ENCODE assay signal across 8 cellular contexts in genomic region chr11:746289-747175, GRCh38. TPM values are rescaled to one million over a fixed set of nuclear protein-coding genes. Genes with fewer than 3 reads are reported as not detected.
DNase-seq lines count a peak whose midpoint lies in the region; ATAC-seq and TF ChIP-seq lines count a peak whose summit lies in the region.

No MANE protein-coding gene starts in this region.

- H3K27me3 ChIP-seq in BLaER1: no peaks in the 10 kb centered on the region

- H3K9ac ChIP-seq in BLaER1: peak overlapping the region; percentile 95

- peaks cover 4 to 27% (median 22%) of the 10 kb centered on the region in 4 donors for H3K4me1 Mint-ChIP-seq in naive thymus-derived CD8-positive, alpha-beta T cell

- H3K27ac ChIP-seq in BLaER1 (peak overlapping the region; percentile 87), VCaP (peak overlapping the region; percentile 95)

- H3K4me1 ChIP-seq in BLaER1: peaks cover 35% of the 10 kb centered on the region

- ATAC-seq in GM19324 (IDR thresholded peaks at IDR 0.05; ENCODE audit: low FRiP score, unreplicated experiment) (peak; percentile 48), HG03520 (IDR thresholded peaks at IDR 0.05; ENCODE audit: unreplicated experiment) (peak; percentile 22)
- peak; percentile 43 to 66 for ATAC-seq in naive thymus-derived CD8-positive, alpha-beta T cell

- H3K27me3 Mint-ChIP-seq in naive thymus-derived CD8-positive, alpha-beta T cell: no peaks in the 10 kb centered on the region

- peak overlapping the region; percentile 15 to 89 (median 74) for H3K27ac Mint-ChIP-seq in naive thymus-derived CD8-positive, alpha-beta T cell

- POLR2A ChIA-PET in naive thymus-derived CD8-positive, alpha-beta T cell (lab: Charles Lee): interaction anchor here (0.7 to 3.7 kb wide), 6 partner anchors 20 to 209 kb away, joined by 3 to 18 read pairs (median 6); partner anchors contain the start of genes LRRC56 and PIDD1

- no peaks in the 10 kb centered on the region for H3K9me3 Mint-ChIP-seq in naive thymus-derived CD8-positive, alpha-beta T cell

- peaks cover 7% of the 10 kb centered on the region; the same call in 1 of the 2 replicates for H3K36me3 ChIP-seq in BLaER1

- H4K20me1 ChIP-seq in BLaER1: peaks cover 42% of the 10 kb centered on the region

- peak overlapping the region; percentile 79 to 91 (median 86) for H3K4me3 Mint-ChIP-seq in naive thymus-derived CD8-positive, alpha-beta T cell

- peak overlapping the region; percentile 97 for H3K4me2 ChIP-seq in BLaER1

- TF ChIP-seq CTCF in VCaP (conservative IDR thresholded peaks at IDR 0.05): no peak

- peak overlapping the region; percentile 100 for H3K4me3 ChIP-seq in BLaER1

- H3K9me3 ChIP-seq in BLaER1: no peaks in the 10 kb centered on the region

- TF ChIP-seq POLR2A in erythroblast (IDR thresholded peaks at IDR 0.05; ENCODE audit: low read length): no peak

- no peaks in the 10 kb centered on the region for H3K36me3 Mint-ChIP-seq in naive thymus-derived CD8-positive, alpha-beta T cell

- DNase-seq in erythroblast (lab: John Stamatoyannopoulos, UW) (peak; percentile 53 to 66), foreskin melanocyte (no peak), ureter (ENCODE audit: low spot score) (no peak)
- DNase-seq in naive thymus-derived CD8-positive, alpha-beta T cell: peak in 6 of 10 donors; percentile 12 to 46 (median 34)

RNA-seq across cellular contexts. Expression of gene TALDO1, which starts 0.7 kb away (rescaled TPM):
- 100 to 1,000 TPM; 120 to 124 TPM for total RNA-seq in naive thymus-derived CD8-positive, alpha-beta T cell
- 100 to 1,000 TPM; 160 to 173 (median 166) TPM for polyA plus RNA-seq in naive thymus-derived CD8-positive, alpha-beta T cell
- 172 TPM for total RNA-seq in ureter

RNA-seq across cellular contexts. Expression of gene GATD1, which starts 30.8 kb away (rescaled TPM):
- total RNA-seq in naive thymus-derived CD8-positive, alpha-beta T cell: 10 to 100 TPM; 57.0 to 65.6 TPM
- 10 to 100 TPM in 2 of 3 donors, 1 to 10 TPM in 1; 7.2 to 20.7 (median 12.8) TPM for polyA plus RNA-seq in naive thymus-derived CD8-positive, alpha-beta T cell
- total RNA-seq in ureter: 82.5 TPM

RNA-seq across cellular contexts. Expression of gene EPS8L2, which starts 40.5 kb away (rescaled TPM):
- 1 to 10 TPM; 8.2 to 9.7 TPM for total RNA-seq in naive thymus-derived CD8-positive, alpha-beta T cell
- 10 to 100 TPM in 2 of 3 donors, 1 to 10 TPM in 1; 9.6 to 20.4 (median 14.8) TPM for polyA plus RNA-seq in naive thymus-derived CD8-positive, alpha-beta T cell
- total RNA-seq in ureter: 156 TPM

RNA-seq across cellular contexts. Expression of gene CEND1, which starts 43.4 kb away (rescaled TPM):
- total RNA-seq in naive thymus-derived CD8-positive, alpha-beta T cell: not detected
- not detected for polyA plus RNA-seq in naive thymus-derived CD8-positive, alpha-beta T cell
- total RNA-seq in ureter: 0.23 TPM

RNA-seq across cellular contexts. Expression of gene TMEM80, which starts 50.9 kb away (rescaled TPM):
- 10 to 100 TPM; 46.0 to 49.2 TPM for total RNA-seq in naive thymus-derived CD8-positive, alpha-beta T cell
- 10 to 100 TPM; 22.2 to 44.6 (median 32.4) TPM for polyA plus RNA-seq in naive thymus-derived CD8-positive, alpha-beta T cell
- total RNA-seq in ureter: 32.5 TPM

Comparison
In these comparisons a context has a peak if more than half of its experiments do, and no peak if none do; other contexts are left out.
1. DNase-seq: peak in erythroblast (2 of 2) and naive thymus-derived CD8-positive, alpha-beta T cell (6 of 10); none in foreskin melanocyte (single experiment) and ureter (single experiment).
2. RNA of gene EPS8L2, which starts 40.5 kb away (total RNA-seq): 156 TPM in ureter (single experiment); 8.2 to 9.7 TPM in naive thymus-derived CD8-positive, alpha-beta T cell; every median in the first group is over 10 times any median in the second.
3. Peak in every context shown above with its lines, with median percentiles within 50 percentile points of each other: ATAC-seq.